Comparison of ENCODE assay signal across 2 cellular contexts in genomic region chr3:194261581-194262063, GRCh38.
TF ChIP-seq lines count a peak whose summit lies in the region.

No MANE protein-coding gene starts in this region.

TF ChIP-seq in GM23338, 12 proteins besides CTCF, POLR2A, EP300 and RAD21 (continued from another document):
- TF ChIP-seq REST (IDR thresholded peaks at IDR 0.05; ENCODE audit: unreplicated experiment) (no peak), JUNB (IDR thresholded peaks at IDR 0.05; ENCODE audit: unreplicated experiment) (no peak), NANOG (IDR thresholded peaks at IDR 0.05; ENCODE audit: borderline replicate concordance) (no peak), ZNF114 (CRISPR knock-in tag; IDR thresholded peaks at IDR 0.05) (no peak), ETS1 (IDR thresholded peaks at IDR 0.05) (no peak), EZH2phosphoT487 (IDR thresholded peaks at IDR 0.05; ENCODE audit: unreplicated experiment) (no peak), STAT1 (IDR thresholded peaks at IDR 0.05; ENCODE audit: unreplicated experiment) (no peak), ZNF462 (CRISPR knock-in tag; IDR thresholded peaks at IDR 0.05) (no peak)

TF ChIP-seq in liver, 16 proteins besides CTCF, POLR2A, EP300 and RAD21 (continued from another document):
- peak; percentile 51 for TF ChIP-seq ATF3 (IDR thresholded peaks at IDR 0.05)
- peak; percentile 91 for TF ChIP-seq HNF4G (IDR thresholded peaks at IDR 0.05)
- peak in 1 of 2 donors; percentile 73 for TF ChIP-seq EGR1 (IDR thresholded peaks at IDR 0.05; ENCODE audit: low read depth in 2 of 2)
- TF ChIP-seq TAF1 (conservative IDR thresholded peaks at IDR 0.05) = no peak
- no peak for TF ChIP-seq FOXA1 (IDR thresholded peaks at IDR 0.05)
- peak; percentile 87 for TF ChIP-seq ZBTB33 (IDR thresholded peaks at IDR 0.05)
- TF ChIP-seq HNF4A (conservative IDR thresholded peaks at IDR 0.05) = peak; percentile 97 to 98
TF ChIP-seq in liver: peak in this region for 14.
